In genomic region chr19:9828551-9829063, GRCh38 we compare ENCODE assay signal across 1 cellular context.
TF ChIP-seq lines count a peak whose summit lies in the region.

No MANE protein-coding gene starts in this region.

TF ChIP-seq in HepG2, 621 proteins besides CTCF, POLR2A, EP300 and RAD21:
- TF ChIP-seq TEAD2 (CRISPR knock-in tag; IDR thresholded peaks at IDR 0.05), result no peak
- no peak for TF ChIP-seq SNAI1 (CRISPR knock-in tag; IDR thresholded peaks at IDR 0.05; ENCODE audit: borderline replicate concordance)
- TF ChIP-seq ATF7 (IDR thresholded peaks at IDR 0.05), result no peak
- no peak for TF ChIP-seq ATF7 (CRISPR knock-in tag; IDR thresholded peaks at IDR 0.05)
- no peak for TF ChIP-seq POGK (CRISPR knock-in tag; conservative IDR thresholded peaks at IDR 0.05)
- TF ChIP-seq MED1 (CRISPR knock-in tag; IDR thresholded peaks at IDR 0.05), result no peak
- TF ChIP-seq ZNF234 (CRISPR knock-in tag; conservative IDR thresholded peaks at IDR 0.05), result no peak
- no peak for TF ChIP-seq ZBTB14 (CRISPR knock-in tag; IDR thresholded peaks at IDR 0.05)
- TF ChIP-seq HOXA7 (CRISPR knock-in tag; IDR thresholded peaks at IDR 0.05), result no peak
- TF ChIP-seq ZNF761 (CRISPR knock-in tag; conservative IDR thresholded peaks at IDR 0.05), result no peak
- TF ChIP-seq ZNF83 (CRISPR knock-in tag; IDR thresholded peaks at IDR 0.05; ENCODE audit: borderline replicate concordance), result no peak
- TF ChIP-seq HNF1A (IDR thresholded peaks at IDR 0.05; ENCODE audit: low read depth), result no peak
- TF ChIP-seq HNF1A (CRISPR knock-in tag; IDR thresholded peaks at IDR 0.05; ENCODE audit: borderline replicate concordance), result no peak
- no peak for TF ChIP-seq ZNF225 (CRISPR knock-in tag; IDR thresholded peaks at IDR 0.05)
- no peak for TF ChIP-seq JDP2 (CRISPR knock-in tag; IDR thresholded peaks at IDR 0.05; ENCODE audit: borderline replicate concordance)
TF ChIP-seq in HepG2: peak in this region for 0.
